Comparison of ENCODE assay signal across 20 cellular contexts in genomic region chrX:31331045-31331444, GRCh38.
"Had no signal": no experiment of that assay in that cellular context is flagged by ENCODE, and none has a peak within 500 bp of the region (broad histone marks: within the 10 kb centered on the region; RNA-seq: fewer than 3 reads in every experiment).

No MANE protein-coding gene starts in this region.

- DNase-seq: activated CD4-positive, alpha-beta T cell treated with anti-CD3 and anti-CD28 coated beads for 1 hour; activated gamma-delta T cell treated with Interleukin-2 at 50 U/mL for 16 hours; activated T-cell treated with anti-CD3 and anti-CD28 coated beads, Interleukin-2, amount 50 U/mL, for 1 hour; cerebellar nuclear complex; effector CD4-positive, alpha-beta T cell; foreskin fibroblast; hippocampal formation; kidney glomerular epithelial cell; pancreas; right lobe of liver; small intestine; stimulated activated CD4-positive, alpha-beta T cell treated with anti-CD3 and anti-CD28 coated beads, Interleukin-15, amount 100 ng/mL, for 24 hours; stomach; T-helper 9 cell had no signal

- FAIRE-seq: bronchial epithelial cell, endometrium, small intestine, urothelium cell line had no signal

- H3K4me3 ChIP-seq: pancreas, right lobe of liver, stomach, suprapubic skin, tibial nerve had no signal

- H3K9me3 ChIP-seq: pancreas, right lobe of liver, stomach, suprapubic skin, tibial nerve had no signal

- H3K27ac ChIP-seq: pancreas, right lobe of liver, stomach, suprapubic skin, tibial nerve had no signal

- H3K36me3 ChIP-seq: pancreas, right lobe of liver, stomach, suprapubic skin, tibial nerve had no signal

- H3K4me1 ChIP-seq: pancreas, stomach, suprapubic skin had no signal

- ATAC-seq: pancreas; stimulated activated memory B cell treated with anti-CD40 and anti-IgM and Interleukin-4, amounts not matched to agents 10 μg/mL and 1 μg/mL and 100 μg/mL, for 72 hours had no signal

- H3K27me3 ChIP-seq: right lobe of liver, stomach, suprapubic skin, tibial nerve had no signal
